20 cellular contexts compared by ENCODE assay signal in genomic region chr20:51598581-51598980, GRCh38. TPM values are rescaled to one million over a fixed set of nuclear protein-coding genes. Genes with fewer than 3 reads are reported as not detected.
A peak's percentile ranks its signal among the peaks of the same experiment; 100 is the strongest.
DNase-seq lines count a peak whose midpoint lies in the region; ATAC-seq, FAIRE-seq and TF ChIP-seq lines count a peak whose summit lies in the region.
"Had no signal": no experiment of that assay in that cellular context is flagged by ENCODE, and none has a peak within 500 bp of the region (broad histone marks: within the 10 kb centered on the region; RNA-seq: fewer than 3 reads in every experiment).

No MANE protein-coding gene starts in this region.

- no peaks in the 10 kb centered on the region for H3K36me3 ChIP-seq in H1 (ENCODE audit: control insufficient read depth in 2 of 4, insufficient read depth in 4 of 4, low read length in 3 of 4)
- H3K36me3 ChIP-seq in neuronal stem cell (replicated peaks in 1 of 2; ENCODE audit: control insufficient read depth in 2 of 2, insufficient read depth in 2 of 2, low read length in 2 of 2) = peaks cover 0 to 37% of the 10 kb centered on the region in 2 donors

- no peaks in the 10 kb centered on the region for H3K23me2 ChIP-seq in H1 (ENCODE audit: low read depth, low read length)

- H2AK5ac ChIP-seq in H1 (ENCODE audit: low read depth, low read length) (no peak overlapping the region), neuronal stem cell (ENCODE audit: low read depth, low read length) (no peak overlapping the region)

- H3K9me3 ChIP-seq in H1 (ENCODE audit: insufficient read depth in 2 of 2, low read depth in 1 of 2, low read length in 1 of 2) (no peaks in the 10 kb centered on the region), neuronal stem cell (replicated peaks in 1 of 2; ENCODE audit: control insufficient read depth in 2 of 2, insufficient read depth in 1 of 2, low read depth in 1 of 2, low read length in 2 of 2) (no peaks in the 10 kb centered on the region)
- H3K9me3 ChIP-seq: BLaER1 had no signal

- 86% methylated on average over 15 of the region's 15 CpGs; no CpG with 5 or more reads in 1 of the 2 experiments for WGBS in H1 (ENCODE audit: extremely low coverage in 1 of 2, insufficient coverage in 1 of 2, insufficient read length in 1 of 2, insufficient replicate concordance in 2 of 2, low coverage in 1 of 2, low lambda C conversion rate in 2 of 2, missing lambda C conversion rate in 1 of 2), 2 experiments
- no CpG with 5 or more reads among the region's 15 CpGs for WGBS in neuronal stem cell (ENCODE audit: extremely low coverage in 2 of 2, insufficient read length in 2 of 2, insufficient replicate concordance in 1 of 2), 2 donors

- H3K79me2 ChIP-seq in H1 (ENCODE audit: control insufficient read depth in 1 of 2, insufficient read depth in 2 of 2, low read length in 2 of 2) = no peaks in the 10 kb centered on the region

- H2BK20ac ChIP-seq in H1 (ENCODE audit: low read length) = no peak overlapping the region

- no peak overlapping the region for H2BK120ac ChIP-seq in H1 (replicated peaks; ENCODE audit: low read depth, low read length)
- no peak overlapping the region for H2BK120ac ChIP-seq in neuronal stem cell (ENCODE audit: low read depth, low read length)

- no peak for TF ChIP-seq CTCF in H1 (IDR thresholded peaks at IDR 0.05; ENCODE audit: control extremely low read depth in 1 of 3, insufficient read depth in 1 of 3, low read depth in 1 of 3, low read length in 3 of 3)

- H2AFZ ChIP-seq in H1 (ENCODE audit: low read length) (no peak overlapping the region), neuronal stem cell (ENCODE audit: low read length) (no peak overlapping the region)

- H3K27ac Mint-ChIP-seq in activated naive CD8-positive, alpha-beta T cell treated with anti-CD3 and anti-CD28 coated beads, Interleukin-2, amount 50 U/mL, for 24 hours = peak overlapping the region; percentile 75
- no peak overlapping the region for H3K27ac Mint-ChIP-seq in activated naive CD8-positive, alpha-beta T cell treated with anti-CD3 and anti-CD28 coated beads for 36 hours
- H3K27ac Mint-ChIP-seq: CD14-positive monocyte, H9 had no signal

- no peak overlapping the region for H3K4ac ChIP-seq in H1 (replicated peaks; ENCODE audit: insufficient read length, low read depth, low read length)
- no peak overlapping the region for H3K4ac ChIP-seq in neuronal stem cell (ENCODE audit: low read length)

- H4K5ac ChIP-seq in H1 (ENCODE audit: insufficient read length, low read depth, low read length) = no peak overlapping the region

- no peak overlapping the region for H3K14ac ChIP-seq in H1 (ENCODE audit: insufficient read length)
- no peak overlapping the region for H3K14ac ChIP-seq in neuronal stem cell (ENCODE audit: low read length)

- H3K4me1 ChIP-seq in H1 (replicated peaks in 1 of 4; ENCODE audit: control insufficient read depth in 3 of 4, insufficient read depth in 4 of 4, low read length in 3 of 4) = peaks cover 0 to 8% (median 2%) of the 10 kb centered on the region in 4 experiments; a peak in 5 of 7 replicates
- peaks cover 7 to 18% of the 10 kb centered on the region in 2 donors for H3K4me1 ChIP-seq in neuronal stem cell (ENCODE audit: control insufficient read depth in 2 of 2, insufficient read depth in 1 of 2, low read depth in 1 of 2, low read length in 2 of 2)

- no peaks in the 10 kb centered on the region for H4K20me1 ChIP-seq in H1 (replicated peaks in 1 of 2; ENCODE audit: control insufficient read depth in 1 of 2, insufficient read depth in 2 of 2, low read length in 2 of 2)
- H4K20me1 ChIP-seq: BLaER1 had no signal

- H2BK5ac ChIP-seq in H1 (ENCODE audit: low read depth, low read length) = no peak overlapping the region
- no peak overlapping the region for H2BK5ac ChIP-seq in neuronal stem cell (ENCODE audit: low read length)

- H3K23ac ChIP-seq in H1 (ENCODE audit: insufficient read length) (no peak overlapping the region), neuronal stem cell (ENCODE audit: low read depth, low read length, poor library complexity) (no peak overlapping the region)

- H3K9ac ChIP-seq in H1 (replicated peaks in 1 of 4; ENCODE audit: extremely low read depth in 1 of 4, low read depth in 3 of 4, low read length in 3 of 4) = no peak overlapping the region
- H3K9ac ChIP-seq in neuronal stem cell (ENCODE audit: low read depth, low read length, poor library complexity) = no peak overlapping the region
- H3K9ac ChIP-seq: BLaER1 had no signal

- FAIRE-seq in H1 (lab: Jason Lieb, UNC) = no peak
- FAIRE-seq: GM12892, GM18507 had no signal

- H4K8ac ChIP-seq in H1 (ENCODE audit: extremely low read depth, insufficient read depth, low read length) (0 out of 2 replicates have a peak overlapping the region, but pooled peaks have one; percentile 1), neuronal stem cell (ENCODE audit: low read depth, low read length) (no peak overlapping the region)

- CTCF ChIA-PET in H1 (lab: Charles Lee; ENCODE audit: partially characterized antibody) = interaction anchor here (0.8 to 4.5 kb wide), 7 partner anchors 12 to 227 kb away, joined by 3 to 26 read pairs (median 5); no protein-coding TSS in a partner anchor

- H3K4me1 Mint-ChIP-seq in activated naive CD8-positive, alpha-beta T cell treated with anti-CD3 and anti-CD28 coated beads, Interleukin-2, amount 50 U/mL, for 24 hours = peaks cover 70% of the 10 kb centered on the region
- H3K4me1 Mint-ChIP-seq in activated naive CD8-positive, alpha-beta T cell treated with anti-CD3 and anti-CD28 coated beads for 36 hours = peaks cover 47% of the 10 kb centered on the region

- H3K4me2 ChIP-seq in H1 (ENCODE audit: insufficient read depth in 1 of 2, low read depth in 2 of 2, low read length in 2 of 2) (no peak overlapping the region), neuronal stem cell (ENCODE audit: insufficient read depth, low read length, poor library complexity, severe bottlenecking) (no peak overlapping the region)

- no peaks in the 10 kb centered on the region for H3K36me3 Mint-ChIP-seq in activated naive CD8-positive, alpha-beta T cell treated with anti-CD3 and anti-CD28 coated beads, Interleukin-2, amount 50 U/mL, for 24 hours (ENCODE audit: low read depth)
- H3K36me3 Mint-ChIP-seq in activated naive CD8-positive, alpha-beta T cell treated with anti-CD3 and anti-CD28 coated beads for 36 hours = no peaks in the 10 kb centered on the region
- H3K36me3 Mint-ChIP-seq: CD14-positive monocyte; CD4-positive, alpha-beta memory T cell had no signal

- no peaks in the 10 kb centered on the region for H3K9me3 Mint-ChIP-seq in activated naive CD8-positive, alpha-beta T cell treated with anti-CD3 and anti-CD28 coated beads, Interleukin-2, amount 50 U/mL, for 24 hours
- H3K9me3 Mint-ChIP-seq in activated naive CD8-positive, alpha-beta T cell treated with anti-CD3 and anti-CD28 coated beads for 36 hours = no peaks in the 10 kb centered on the region
- H3K9me3 Mint-ChIP-seq: CD4-positive, alpha-beta memory T cell; H9 had no signal

- H3K27me3 Mint-ChIP-seq in activated naive CD8-positive, alpha-beta T cell treated with anti-CD3 and anti-CD28 coated beads, Interleukin-2, amount 50 U/mL, for 24 hours = peaks cover 7% of the 10 kb centered on the region
- H3K27me3 Mint-ChIP-seq in activated naive CD8-positive, alpha-beta T cell treated with anti-CD3 and anti-CD28 coated beads for 36 hours = no peaks in the 10 kb centered on the region

- no peak overlapping the region for H3K18ac ChIP-seq in H1 (ENCODE audit: extremely low read depth, low read length)
- H3K18ac ChIP-seq in neuronal stem cell (ENCODE audit: low read length) = peak overlapping the region; percentile 45

- H4K91ac ChIP-seq in H1 (replicated peaks; ENCODE audit: insufficient read length, low read length) (no peak overlapping the region), neuronal stem cell (ENCODE audit: low read depth, low read length, poor library complexity) (no peak overlapping the region)

- H3K4me3 ChIP-seq in H1 (ENCODE audit: extremely low read depth in 1 of 4, insufficient read depth in 2 of 4, low read depth in 3 of 4, low read length in 4 of 4) (no peak overlapping the region), neuronal stem cell (ENCODE audit: low read length in 2 of 2) (no peak overlapping the region)
- H3K4me3 ChIP-seq: BLaER1 had no signal

- no peak overlapping the region for H2BK15ac ChIP-seq in H1 (ENCODE audit: low read length)
- H2BK15ac ChIP-seq in neuronal stem cell (ENCODE audit: low read length) = no peak overlapping the region

- no peak for TF ChIP-seq POLR2A in H1 (IDR thresholded peaks at IDR 0.05; ENCODE audit: control extremely low read depth in 1 of 2, low read depth in 2 of 2, low read length in 2 of 2)

- DNase-seq in activated naive CD8-positive, alpha-beta T cell treated with anti-CD3 and anti-CD28 coated beads, Interleukin-2, amount 50 U/mL, for 24 hours = no peak
- no peak for DNase-seq in activated naive CD8-positive, alpha-beta T cell treated with anti-CD3 and anti-CD28 coated beads for 36 hours
- no peak for DNase-seq in H1 (ENCODE audit: low read depth in 1 of 2, low spot score in 2 of 2)
- DNase-seq in neuronal stem cell (ENCODE audit: low spot score) = no peak
- DNase-seq in putamen (ENCODE audit: low spot score) = no peak
- DNase-seq in NCI-H446 (lab: John Stamatoyannopoulos, UW) = no peak
- DNase-seq: 8988T; CD4-positive, alpha-beta memory T cell; DMS153; DMS79; GDM1; GOT3; H9; IMR-90 had no signal

- no peak overlapping the region for H3K4me3 Mint-ChIP-seq in activated naive CD8-positive, alpha-beta T cell treated with anti-CD3 and anti-CD28 coated beads, Interleukin-2, amount 50 U/mL, for 24 hours
- no peak overlapping the region for H3K4me3 Mint-ChIP-seq in activated naive CD8-positive, alpha-beta T cell treated with anti-CD3 and anti-CD28 coated beads for 36 hours
- H3K4me3 Mint-ChIP-seq: CD14-positive monocyte; CD4-positive, alpha-beta memory T cell; H9 had no signal

- no peak for ATAC-seq in activated naive CD8-positive, alpha-beta T cell treated with anti-CD3 and anti-CD28 coated beads, Interleukin-2, amount 50 U/mL, for 24 hours
- ATAC-seq in HG03460 (IDR thresholded peaks at IDR 0.05; ENCODE audit: unreplicated experiment) = no peak

- no peaks in the 10 kb centered on the region for H3K79me1 ChIP-seq in H1 (ENCODE audit: low read depth, low read length)
- H3K79me1 ChIP-seq in neuronal stem cell (ENCODE audit: low read depth, low read length) = no peaks in the 10 kb centered on the region

- H2BK12ac ChIP-seq in H1 (ENCODE audit: low read depth, low read length) = no peak overlapping the region
- no peak overlapping the region for H2BK12ac ChIP-seq in neuronal stem cell (ENCODE audit: low read length)

- H3K27me3 ChIP-seq in H1 (replicated peaks in 1 of 4; ENCODE audit: control insufficient read depth in 3 of 4, extremely low read depth in 1 of 4, insufficient read depth in 3 of 4, low read length in 3 of 4) (no peaks in the 10 kb centered on the region), neuronal stem cell (ENCODE audit: control insufficient read depth in 3 of 3, insufficient read depth in 3 of 3, low read depth in 1 of 3, low read length in 3 of 3) (no peaks in the 10 kb centered on the region)
- H3K27me3 ChIP-seq: BLaER1 had no signal

- TF ChIP-seq RAD21 in H1 (IDR thresholded peaks at IDR 0.05 in 1 of 2, conservative IDR thresholded peaks at IDR 0.05 in 1 of 2; ENCODE audit: low read depth in 2 of 2, low read length in 2 of 2) = no peak

- no peak for TF ChIP-seq EP300 in H1 (IDR thresholded peaks at IDR 0.05; ENCODE audit: borderline replicate concordance in 1 of 2, low read depth in 2 of 2, low read length in 2 of 2)

- no peak overlapping the region for H3K27ac ChIP-seq in H1 (ENCODE audit: low read depth, low read length)
- H3K27ac ChIP-seq in neuronal stem cell (replicated peaks; ENCODE audit: low read length) = no peak overlapping the region
- H3K27ac ChIP-seq: BLaER1, HL-60 had no signal

- POLR2A ChIA-PET in H1 (lab: Charles Lee; ENCODE audit: partially characterized antibody) = no interaction called here

- no peak overlapping the region for H3K56ac ChIP-seq in H1 (replicated peaks; ENCODE audit: insufficient read length, low read depth, low read length)

RNA-seq across cellular contexts. Expression of gene NFATC2, which starts 56.1 kb away (rescaled TPM):
- 10 to 100 TPM; 31.0 to 31.7 TPM for total RNA-seq in activated naive CD8-positive, alpha-beta T cell treated with anti-CD3 and anti-CD28 coated beads for 36 hours
- 0.84 and 0.91 TPM in 2 replicates for total RNA-seq in H1 (2021; fragmentation: NEBNext Ultra II Directional; extraction: Animal tissue kit (Norgen Biotek cat#: 25700))
- 0.25 and 0.27 TPM in 2 replicates for polyA plus RNA-seq in H1 (2011; rRNA removed)
- 0.25 TPM for polyA plus RNA-seq in H1 (2011; cell fraction: cytosol; rRNA removed)
- 0.48 TPM for polyA plus RNA-seq in H1 (2011; cell fraction: nucleus; rRNA removed)
- polyA plus RNA-seq in H1 (2012, experiment 1 of 2) = 0.51 to 0.70 TPM (median 0.57 TPM) in 4 replicates
- polyA plus RNA-seq in H1 (2012, experiment 2 of 2) = 0.10 TPM
- 0.20 TPM for polyA plus RNA-seq in H1 (2013, experiment 1 of 2)
- 0.20 TPM for polyA plus RNA-seq in H1 (2013, experiment 2 of 2)
- polyA minus RNA-seq in H1 (2011; rRNA and poly(A)+ RNA removed) = 0.47 and 0.71 TPM in 2 replicates
- 0.66 TPM for polyA minus RNA-seq in H1 (2011; cell fraction: cytosol; rRNA and poly(A)+ RNA removed)
- polyA minus RNA-seq in H1 (2011; cell fraction: nucleus; rRNA and poly(A)+ RNA removed) = 1.8 TPM
- polyA plus RNA-seq in neuronal stem cell (2013, experiment 1 of 2) = 0.67 TPM
- polyA plus RNA-seq in neuronal stem cell (2013, experiment 2 of 2) = 0.76 TPM

Comparison
In these comparisons a context has a peak if more than half of its experiments do, and no peak if none do; other contexts are left out.
1. RNA of gene NFATC2, which starts 56.1 kb away (total RNA-seq): 31.0 to 31.7 TPM in activated naive CD8-positive, alpha-beta T cell treated with anti-CD3 and anti-CD28 coated beads for 36 hours; 0.84 to 0.91 TPM in H1; every median in the first group is over 10 times any median in the second.